Comparison of ENCODE assay signal across 15 cellular contexts in genomic region chr3:150049317-150049716, GRCh38.
"Had no signal": no experiment of that assay in that cellular context is flagged by ENCODE, and none has a peak within 500 bp of the region (broad histone marks: within the 10 kb centered on the region; RNA-seq: fewer than 3 reads in every experiment).

No MANE protein-coding gene starts in this region.

- H3K4me3 ChIP-seq: tibial nerve, uterus had no signal

- H3K4me1 Mint-ChIP-seq: activated CD4-positive, alpha-beta T cell treated with anti-CD3 and anti-CD28 coated beads, Interleukin-2, amount 10 ng/mL, durations not matched to agents 7 days and 5 days; activated naive CD8-positive, alpha-beta T cell treated with anti-CD3 and anti-CD28 coated beads, Interleukin-2, amount 10 ng/mL, durations not matched to agents 7 days and 5 days; nephron progenitor cell had no signal

- H3K9me3 Mint-ChIP-seq: activated CD4-positive, alpha-beta T cell treated with anti-CD3 and anti-CD28 coated beads, Interleukin-2, amount 10 ng/mL, durations not matched to agents 7 days and 5 days; activated naive CD8-positive, alpha-beta T cell treated with anti-CD3 and anti-CD28 coated beads, Interleukin-2, amount 10 ng/mL, durations not matched to agents 7 days and 5 days; effector memory CD8-positive, alpha-beta T cell had no signal

- H3K4me1 ChIP-seq: tibial nerve, uterus had no signal

- H3K36me3 ChIP-seq: tibial nerve, uterus had no signal

- DNase-seq: activated CD4-positive, alpha-beta T cell treated with anti-CD3 and anti-CD28 coated beads, Interleukin-2, amount 10 ng/mL, durations not matched to agents 7 days and 5 days; activated CD8-positive, alpha-beta memory T cell treated with anti-CD3 and anti-CD28 coated beads for 24 hours; activated naive CD8-positive, alpha-beta T cell treated with anti-CD3 and anti-CD28 coated beads, Interleukin-2, amount 10 ng/mL, durations not matched to agents 7 days and 5 days; anterior cingulate cortex; cerebellar nuclear complex; effector memory CD8-positive, alpha-beta T cell; hippocampal formation; nephron progenitor cell; occipital lobe; stimulated activated CD4-positive, alpha-beta T cell treated with anti-CD3 and anti-CD28 coated beads, Interleukin-15, amount 100 ng/mL, for 24 hours; stimulated activated CD4-positive, alpha-beta T cell treated with anti-CD3 and anti-CD28 coated beads, Interleukin-4, amount 100 ng/mL, for 1 hour; stimulated activated naive CD4-positive, alpha-beta T cell; uterus had no signal

- H3K4me3 Mint-ChIP-seq: activated CD4-positive, alpha-beta T cell treated with anti-CD3 and anti-CD28 coated beads, Interleukin-2, amount 10 ng/mL, durations not matched to agents 7 days and 5 days; activated naive CD8-positive, alpha-beta T cell treated with anti-CD3 and anti-CD28 coated beads, Interleukin-2, amount 10 ng/mL, durations not matched to agents 7 days and 5 days; dendritic cell treated with granulocyte-macrophage colony-stimulating factor and Interleukin-4, amounts not matched to agents 40 ng/mL and 50 ng/mL, for 4 days; effector memory CD8-positive, alpha-beta T cell; nephron progenitor cell had no signal

- H3K27me3 ChIP-seq: tibial nerve, uterus had no signal

- H3K36me3 Mint-ChIP-seq: activated naive CD8-positive, alpha-beta T cell treated with anti-CD3 and anti-CD28 coated beads, Interleukin-2, amount 10 ng/mL, durations not matched to agents 7 days and 5 days had no signal

- H3K27ac Mint-ChIP-seq: activated CD4-positive, alpha-beta T cell treated with anti-CD3 and anti-CD28 coated beads, Interleukin-2, amount 10 ng/mL, durations not matched to agents 7 days and 5 days; activated naive CD8-positive, alpha-beta T cell treated with anti-CD3 and anti-CD28 coated beads, Interleukin-2, amount 10 ng/mL, durations not matched to agents 7 days and 5 days; dendritic cell treated with granulocyte-macrophage colony-stimulating factor and Interleukin-4, amounts not matched to agents 40 ng/mL and 50 ng/mL, for 4 days; effector memory CD8-positive, alpha-beta T cell had no signal

- H3K27ac ChIP-seq: tibial nerve, uterus had no signal
